In genomic region chr2:217616936-217617335, GRCh38 we compare ENCODE assay signal across 17 cellular contexts.
DNase-seq lines count a peak whose midpoint lies in the region; ATAC-seq lines count a peak whose summit lies in the region.
"Had no signal": no experiment of that assay in that cellular context is flagged by ENCODE, and none has a peak within 500 bp of the region (broad histone marks: within the 10 kb centered on the region; RNA-seq: fewer than 3 reads in every experiment).

No MANE protein-coding gene starts in this region.

- DNase-seq in Right ventricle myocardium superior (no peak), left cardiac atrium (no peak), astrocyte of the hippocampus (ENCODE audit: low read depth, low spot score) (peak; percentile 53), iris pigment epithelial cell (ENCODE audit: low read depth) (peak; percentile 89), DMS79 treated with DMSO at 0.1 percent for 48 hours (lab: John Stamatoyannopoulos, UW) (no peak), NCI-H1092 (lab: John Stamatoyannopoulos, UW) (no peak)
- DNase-seq: COR-L47, DMS153, GOT3, KG1, NCI-H1092 treated with DMSO at 0.1 percent for 48 hours, NCI-H1694, NCI-H69, PC-3, SK-N-SH had no signal

- ATAC-seq in Right ventricle myocardium superior (ENCODE audit: poor library complexity) (peak; percentile 49), left cardiac atrium (no peak), GM21529 (IDR thresholded peaks at IDR 0.05; ENCODE audit: unreplicated experiment) (no peak), HG03025 (IDR thresholded peaks at IDR 0.05; ENCODE audit: low FRiP score, unreplicated experiment) (no peak)
- ATAC-seq: PC-3 had no signal

- intact Hi-C loops in Right ventricle myocardium superior (cut with DNase I) (no loop called here), left cardiac atrium (cut with DNase I) (no loop called here)

Comparison
In these comparisons a context has a peak if more than half of its experiments do, and no peak if none do; other contexts are left out.
1. DNase-seq: peak in astrocyte of the hippocampus (single experiment) and iris pigment epithelial cell (single experiment); none in Right ventricle myocardium superior (single experiment), left cardiac atrium (single experiment), DMS79 treated with DMSO at 0.1 percent for 48 hours (single experiment) and NCI-H1092 (single experiment).